ENCODE assay signal across 8 cellular contexts in the genomic region with DNA sequence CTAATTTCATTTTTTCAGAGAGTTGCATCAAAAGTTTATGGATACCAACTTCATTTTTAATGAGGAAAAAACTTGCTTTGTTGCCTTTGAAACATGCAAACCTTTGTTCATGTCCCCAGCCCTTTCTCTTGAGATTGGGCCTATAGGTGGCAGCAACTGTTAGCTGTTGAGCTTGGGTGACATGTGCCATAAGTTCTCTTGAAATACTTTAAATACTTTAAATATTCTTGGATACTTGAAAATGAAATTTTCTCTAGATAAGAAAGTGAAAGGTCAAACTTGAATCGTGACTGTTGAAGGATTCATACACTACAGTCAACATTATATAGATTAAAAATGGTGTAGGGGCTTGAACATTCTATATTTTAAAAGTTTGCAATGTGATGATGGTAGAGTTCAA.
DNase-seq lines count a peak whose midpoint lies in the region; ATAC-seq and TF ChIP-seq lines count a peak whose summit lies in the region.

No MANE protein-coding gene starts in this region.

- peak; percentile 17 to 49 for DNase-seq in NCI-H526 (lab: John Stamatoyannopoulos, UW)
- no peak for DNase-seq in NCI-H526 treated with DMSO at 0.1 percent for 48 hours (lab: John Stamatoyannopoulos, UW)
- DNase-seq in LoVo (ENCODE audit: low spot score) = peak; percentile 65
- DNase-seq in amniotic epithelial cell (ENCODE audit: low read depth) = peak; percentile 74
- DNase-seq in iris pigment epithelial cell (ENCODE audit: low read depth) = peak; percentile 84
- DNase-seq in thyroid gland = peak; percentile 38 to 41
- no peak for DNase-seq in NK-92 (lab: John Stamatoyannopoulos, UW; ENCODE audit: unreplicated experiment)

- peaks cover 14 to 26% of the 10 kb centered on the region in 2 donors for H3K4me1 ChIP-seq in thyroid gland

- H3K27me3 ChIP-seq in thyroid gland = no peaks in the 10 kb centered on the region

- 2 to 9% methylated on average over 1 of the region's 1 CpG for WGBS in thyroid gland, 2 donors

- TF ChIP-seq POLR2A in thyroid gland (IDR thresholded peaks at IDR 0.05) = no peak

- H3K9me3 ChIP-seq in thyroid gland = no peaks in the 10 kb centered on the region

- H3K27ac ChIP-seq in thyroid gland = no peak overlapping the region

- no peak overlapping the region for H3K4me3 ChIP-seq in thyroid gland (replicated peaks in 1 of 3)

- intact Hi-C loops in thyroid gland (cut with DNase I) = loop anchor here (10.0 kb wide), 1 partner anchor 589 kb away; no protein-coding TSS in a partner anchor

- TF ChIP-seq CTCF in thyroid gland (IDR thresholded peaks at IDR 0.05) = peak in 4 of 6 experiments; percentile 61 to 69 (median 64)

- H3K36me3 ChIP-seq in thyroid gland = no peaks in the 10 kb centered on the region

- ATAC-seq in HG02763 (IDR thresholded peaks at IDR 0.05; ENCODE audit: unreplicated experiment) = no peak

Comparison
In these comparisons a context has a peak if more than half of its experiments do, and no peak if none do; other contexts are left out.
1. DNase-seq: peak in NCI-H526 (2 of 2), LoVo (single experiment), amniotic epithelial cell (single experiment), iris pigment epithelial cell (single experiment) and thyroid gland (2 of 2); none in NCI-H526 treated with DMSO at 0.1 percent for 48 hours (single experiment) and NK-92 (single experiment).